Comparison of ENCODE assay signal across 20 cellular contexts in the genomic region with DNA sequence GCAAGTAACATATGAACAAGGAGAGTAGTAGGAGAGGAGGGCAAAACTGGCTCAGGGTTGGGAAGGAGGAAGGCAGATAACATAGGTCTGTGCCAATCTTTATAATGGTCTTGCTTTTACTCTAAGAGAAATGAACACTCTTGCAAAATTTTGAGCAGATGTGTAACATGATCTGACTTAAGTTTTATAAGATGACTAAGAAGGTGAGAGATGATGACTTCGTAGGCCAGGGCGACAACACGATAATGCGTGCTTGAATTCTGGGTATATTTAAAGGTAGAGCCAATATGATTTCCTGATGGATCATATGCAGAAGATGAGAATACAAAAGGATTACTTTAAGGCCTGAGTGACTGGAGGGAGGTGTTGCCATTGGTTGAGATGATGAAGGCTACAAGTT.
DNase-seq lines count a peak whose midpoint lies in the region; ATAC-seq and TF ChIP-seq lines count a peak whose summit lies in the region.
"Had no signal": no experiment of that assay in that cellular context is flagged by ENCODE, and none has a peak within 500 bp of the region (broad histone marks: within the 10 kb centered on the region; RNA-seq: fewer than 3 reads in every experiment).

No MANE protein-coding gene starts in this region.

- intact Hi-C loops in Calu3 (cut with micrococcal nuclease; ENCODE audit: unreplicated experiment) = no loop called here

- no peaks in the 10 kb centered on the region for H3K27me3 Mint-ChIP-seq in Calu3 (ENCODE audit: unreplicated experiment)

- H3K4me1 ChIP-seq in RWPE2 (ENCODE audit: insufficient read depth, poor library complexity, severe bottlenecking) = peaks cover 12% of the 10 kb centered on the region
- H3K4me1 ChIP-seq: SJCRH30 had no signal

- H3K36me3 Mint-ChIP-seq in Calu3 (ENCODE audit: insufficient read depth, unreplicated experiment) = no peaks in the 10 kb centered on the region
- H3K36me3 Mint-ChIP-seq: CD14-positive monocyte had no signal

- no TSS peak for BruUV-seq in Calu3 (replicated peaks; lab: Mats Ljungman, UMichigan)

- H3K27me3 ChIP-seq in RWPE2 (ENCODE audit: insufficient read depth, poor library complexity, severe bottlenecking) = no peaks in the 10 kb centered on the region
- H3K27me3 ChIP-seq: SJCRH30 had no signal

- no peak overlapping the region for H3K4me3 Mint-ChIP-seq in Calu3 (ENCODE audit: low read depth, unreplicated experiment)
- H3K4me3 Mint-ChIP-seq: CD14-positive monocyte had no signal

- H3K4me1 Mint-ChIP-seq in Calu3 (ENCODE audit: low read depth, unreplicated experiment) = no peaks in the 10 kb centered on the region
- H3K4me1 Mint-ChIP-seq: CD14-positive monocyte had no signal

- H3K9me3 Mint-ChIP-seq in Calu3 (ENCODE audit: low read depth, unreplicated experiment) = peaks cover 12% of the 10 kb centered on the region

- no peak overlapping the region for H3K27ac ChIP-seq in RWPE2 (ENCODE audit: poor library complexity, severe bottlenecking)
- H3K27ac ChIP-seq: HL-60, PC-9, SJCRH30 had no signal

- H3K4me3 ChIP-seq in RWPE2 (ENCODE audit: severe bottlenecking) (no peak overlapping the region), fibroblast of the aortic adventitia (ENCODE audit: low read depth, low read length) (no peak overlapping the region)
- H3K4me3 ChIP-seq: GM12878, PC-9, SJCRH30 had no signal

- no peaks in the 10 kb centered on the region for H3K9me3 ChIP-seq in RWPE2 (ENCODE audit: severe bottlenecking)
- H3K9me3 ChIP-seq: SJCRH30 had no signal

- H3K36me3 ChIP-seq in RWPE2 (ENCODE audit: low read depth) = no peaks in the 10 kb centered on the region
- H3K36me3 ChIP-seq: SJCRH30 had no signal

- no peak for TF ChIP-seq CTCF in Calu3 (IDR thresholded peaks at IDR 0.05; ENCODE audit: unreplicated experiment)
- no peak for TF ChIP-seq CTCF in RWPE2 (IDR thresholded peaks at IDR 0.05; ENCODE audit: poor library complexity, severe bottlenecking)
- TF ChIP-seq CTCF in fibroblast of the aortic adventitia (IDR thresholded peaks at IDR 0.05; ENCODE audit: insufficient read depth, low read length) = no peak

- DNase-seq in Calu3 (no peak), HT1080 (ENCODE audit: low read depth) (peak; percentile 37), RWPE2 (ENCODE audit: low spot score) (no peak), fibroblast of the aortic adventitia (ENCODE audit: low read depth) (peak; percentile 3), COR-L47 (lab: John Stamatoyannopoulos, UW) (no peak), mesenteric fat pad (ENCODE audit: low spot score) (no peak)
- DNase-seq: 8988T, H7, MV-4-11, NCI-H187, NCI-H2107, NCI-H2227 treated with DMSO at 0.1 percent for 48 hours, NCI-H524 treated with DMSO at 0.1 percent for 48 hours, PC-9, SJCRH30 had no signal

- CTCF ChIA-PET in Calu3 (lab: Charles Lee) = no interaction called here

- ATAC-seq in RWPE2 (ENCODE audit: low read depth) (peak; percentile 63; the same call in 2 of the 3 replicates), GM19463 (IDR thresholded peaks at IDR 0.05; ENCODE audit: unreplicated experiment) (no peak), GM18870 (IDR thresholded peaks at IDR 0.05; ENCODE audit: unreplicated experiment) (no peak)
- ATAC-seq: GM12878 had no signal

- peak overlapping the region; percentile 1 for H3K27ac Mint-ChIP-seq in Calu3 (ENCODE audit: unreplicated experiment)
- H3K27ac Mint-ChIP-seq: CD14-positive monocyte had no signal

Comparison
In these comparisons a context has a peak if more than half of its experiments do, and no peak if none do; other contexts are left out.
1. DNase-seq: peak in HT1080 (single experiment) and fibroblast of the aortic adventitia (single experiment); none in Calu3 (single experiment), RWPE2 (single experiment), COR-L47 (single experiment) and mesenteric fat pad (single experiment).